In genomic region chr14:70027785-70028428, GRCh38 we compare ENCODE assay signal across 8 cellular contexts.
A peak's percentile ranks its signal among the peaks of the same experiment; 100 is the strongest.
DNase-seq lines count a peak whose midpoint lies in the region; ATAC-seq and TF ChIP-seq lines count a peak whose summit lies in the region.

No MANE protein-coding gene starts in this region.

- no peak overlapping the region for H4K8ac ChIP-seq in H9 (replicated peaks; ENCODE audit: insufficient read length, low read depth, low read length)

- H3K27ac Mint-ChIP-seq in CD4-positive, alpha-beta T cell: no peak overlapping the region
- peak overlapping the region in 1 of 3 experiments; percentile 4; a peak in 1 of 7 replicates for H3K27ac Mint-ChIP-seq in H9

- no peaks in the 10 kb centered on the region for H3K27me3 ChIP-seq in CD4-positive, alpha-beta T cell (ENCODE audit: control insufficient read depth, insufficient read depth, low read length)
- H3K27me3 ChIP-seq in H9 (ENCODE audit: insufficient read depth, low read length) (no peaks in the 10 kb centered on the region), tibial artery (no peaks in the 10 kb centered on the region)

- no CpG with 5 or more reads among the region's 17 CpGs for WGBS in H9 (ENCODE audit: extremely low coverage, insufficient read length, low lambda C conversion rate)

- no peak overlapping the region for H3T11ph ChIP-seq in H9 (ENCODE audit: low read length)

- no peaks in the 10 kb centered on the region for H3K36me3 Mint-ChIP-seq in CD4-positive, alpha-beta T cell (ENCODE audit: low read depth)
- H3K36me3 Mint-ChIP-seq in H9 (ENCODE audit: insufficient read depth in 1 of 3, low read depth in 3 of 3): no peaks in the 10 kb centered on the region

- TF ChIP-seq CTCF in CD4-positive, alpha-beta T cell (IDR thresholded peaks at IDR 0.05): peak; percentile 48
- peak; percentile 97 for TF ChIP-seq CTCF in H9 (conservative IDR thresholded peaks at IDR 0.05)
- peak; percentile 93 for TF ChIP-seq CTCF in fibroblast of the aortic adventitia (IDR thresholded peaks at IDR 0.05; ENCODE audit: insufficient read depth, low read length)
- peak; percentile 92 to 96 for TF ChIP-seq CTCF in tibial artery (IDR thresholded peaks at IDR 0.05)

- no peaks in the 10 kb centered on the region for H3K9me3 ChIP-seq in CD4-positive, alpha-beta T cell (ENCODE audit: control insufficient read depth, low read length)
- H3K9me3 ChIP-seq in H9 (ENCODE audit: control insufficient read depth, low read depth, low read length) (no peaks in the 10 kb centered on the region), tibial artery (no peaks in the 10 kb centered on the region)

- no peak overlapping the region for H3K14ac ChIP-seq in H9 (ENCODE audit: insufficient read depth, low read length)

- no peak overlapping the region for H2BK120ac ChIP-seq in H9 (ENCODE audit: low read depth, low read length, poor library complexity, severe bottlenecking)

- intact Hi-C loops in CD4-positive, alpha-beta T cell (cut with DNase I, micrococcal nuclease): loop anchor here (1.0 to 5.0 kb wide), 4 partner anchors 209 to 297 kb away; no protein-coding TSS in a partner anchor
- intact Hi-C loops in tibial artery (cut with DNase I; ENCODE audit: low total_unique reads): loop anchor here (1.0 to 10.0 kb wide), 2 partner anchors 163 to 210 kb away; no protein-coding TSS in a partner anchor

- peak in 9 of 10 experiments; percentile 20 to 63 (median 38) for DNase-seq in CD4-positive, alpha-beta T cell
- peak; percentile 82 for DNase-seq in H9
- peak; percentile 26 for DNase-seq in NOMO-1 treated with DMSO at 0.1 percent for 48 hours (lab: John Stamatoyannopoulos, UW; ENCODE audit: unreplicated experiment)
- DNase-seq in activated T-helper 1 cell treated with Interleukin-2 at 50 U/mL for 16 hours (ENCODE audit: low read depth): peak; percentile 15
- DNase-seq in fibroblast of the aortic adventitia (ENCODE audit: low read depth): peak; percentile 44
- peak; percentile 11 for DNase-seq in occipital lobe (lab: John Stamatoyannopoulos, UW)
- DNase-seq in tibial artery: peak; percentile 78 to 79

- H3K4me3 ChIP-seq in fibroblast of the aortic adventitia (ENCODE audit: low read depth, low read length) (no peak overlapping the region), tibial artery (no peak overlapping the region)

- H2AFZ ChIP-seq in H9 (ENCODE audit: low read length): no peak overlapping the region

- no peaks in the 10 kb centered on the region for H3K9me3 Mint-ChIP-seq in CD4-positive, alpha-beta T cell
- H3K9me3 Mint-ChIP-seq in H9: no peaks in the 10 kb centered on the region

- H3K79me1 ChIP-seq in H9 (ENCODE audit: insufficient read depth, low read depth, low read length, poor library complexity, severe bottlenecking): no peaks in the 10 kb centered on the region

- H3K36me3 ChIP-seq in tibial artery: peaks cover 0 to 4% (median 0%) of the 10 kb centered on the region in 3 donors

- H3K4ac ChIP-seq in H9 (ENCODE audit: low read depth, low read length): no peak overlapping the region

- CTCF ChIA-PET in CD4-positive, alpha-beta T cell (lab: Charles Lee): interaction anchor here (1.2 kb wide), 1 partner anchor 209 kb away, joined by 4 read pairs; no protein-coding TSS in a partner anchor

- H4K5ac ChIP-seq in H9 (ENCODE audit: insufficient read length, low read depth, low read length): no peak overlapping the region

- no peaks in the 10 kb centered on the region for H3K4me1 Mint-ChIP-seq in CD4-positive, alpha-beta T cell (ENCODE audit: low read depth)
- peaks cover 13 to 16% of the 10 kb centered on the region in 2 experiments for H3K4me1 Mint-ChIP-seq in H9

- no peaks in the 10 kb centered on the region for H3K79me2 ChIP-seq in H9 (ENCODE audit: insufficient read depth, low read length)

- no peak overlapping the region for H2BK12ac ChIP-seq in H9 (ENCODE audit: insufficient read length, low read depth, low read length)

- H4K20me1 ChIP-seq in H9 (ENCODE audit: control insufficient read depth, insufficient read depth, insufficient read length): no peaks in the 10 kb centered on the region

- no peak overlapping the region for H3K4me3 Mint-ChIP-seq in CD4-positive, alpha-beta T cell
- H3K4me3 Mint-ChIP-seq in H9: no peak overlapping the region

- no peak overlapping the region for H3K27ac ChIP-seq in CD4-positive, alpha-beta T cell (ENCODE audit: low read depth, low read length)
- H3K27ac ChIP-seq in H9 (ENCODE audit: insufficient read length, low read depth, low read length) (no peak overlapping the region), tibial artery (no peak overlapping the region)

- no peak overlapping the region for H2AK5ac ChIP-seq in H9 (ENCODE audit: insufficient read length, low read length)

- no peaks in the 10 kb centered on the region for H3K23me2 ChIP-seq in H9 (ENCODE audit: insufficient read length, low read depth, low read length, poor library complexity, severe bottlenecking)

- no peak overlapping the region for H2BK15ac ChIP-seq in H9 (ENCODE audit: low read depth, low read length)

- no peak overlapping the region for H3K18ac ChIP-seq in H9 (ENCODE audit: insufficient read length, low read depth, low read length)

- H3K9ac ChIP-seq in H9 (ENCODE audit: extremely low read depth, insufficient read length, low read length): no peak overlapping the region

- no peak overlapping the region for H3K56ac ChIP-seq in H9 (ENCODE audit: insufficient read length, low read depth, low read length)

- H2BK5ac ChIP-seq in H9 (ENCODE audit: insufficient read length, low read length): no peak overlapping the region

- H3K23ac ChIP-seq in H9 (ENCODE audit: insufficient read length, low read depth, low read length): no peak overlapping the region

- H4K91ac ChIP-seq in H9 (ENCODE audit: insufficient read length, low read depth, low read length): no peak overlapping the region

- no peaks in the 10 kb centered on the region; the same call in 1 of the 2 replicates for H3K4me1 ChIP-seq in H9 (ENCODE audit: insufficient read depth, low read length)
- peaks cover 0 to 7% (median 3%) of the 10 kb centered on the region in 4 donors for H3K4me1 ChIP-seq in tibial artery

- POLR2A ChIA-PET in CD4-positive, alpha-beta T cell (lab: Charles Lee): no interaction called here

- peaks cover under 1% of the 10 kb centered on the region for H3K27me3 Mint-ChIP-seq in CD4-positive, alpha-beta T cell
- no peaks in the 10 kb centered on the region for H3K27me3 Mint-ChIP-seq in H9 (ENCODE audit: low read depth)

- H2BK20ac ChIP-seq in H9 (ENCODE audit: low read depth, low read length, poor library complexity, severe bottlenecking): no peak overlapping the region

- no peak overlapping the region for H3K4me2 ChIP-seq in H9 (ENCODE audit: insufficient read depth, insufficient read length, low read length)

- no peak for ATAC-seq in CD4-positive, alpha-beta T cell (ENCODE audit: poor library complexity)
- no peak for ATAC-seq in HG03196 (IDR thresholded peaks at IDR 0.05; ENCODE audit: unreplicated experiment)

Comparison
In these comparisons a context has a peak if more than half of its experiments do, and no peak if none do; other contexts are left out.
1. DNase-seq: peak in every context shown above with its lines; median percentile 82 in H9; 78 in tibial artery; 44 in fibroblast of the aortic adventitia; 38 in CD4-positive, alpha-beta T cell; 26 in NOMO-1 treated with DMSO at 0.1 percent for 48 hours; 15 in activated T-helper 1 cell treated with Interleukin-2 at 50 U/mL for 16 hours; 11 in occipital lobe.